Comparison of ENCODE assay signal across 8 cellular contexts in the genomic region with DNA sequence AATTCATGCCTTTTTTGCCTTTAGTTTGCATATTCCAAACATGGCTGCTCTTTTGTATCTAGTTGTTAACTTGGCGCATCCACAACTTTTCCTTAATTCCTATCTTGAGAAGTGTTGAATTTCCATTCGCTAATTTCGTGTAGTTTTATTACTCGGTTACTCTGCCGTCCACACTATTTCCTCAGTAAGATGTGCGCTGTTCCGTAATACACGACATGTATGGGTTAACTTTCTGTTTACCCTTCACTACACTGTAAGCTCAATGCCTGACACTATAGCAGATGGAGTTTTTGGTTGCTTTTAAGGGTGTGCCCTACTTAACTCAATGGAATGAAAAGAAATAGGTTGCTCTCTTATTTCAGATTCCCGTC. TPM values are rescaled to one million over a fixed set of nuclear protein-coding genes. Genes with fewer than 3 reads are reported as not detected.
DNase-seq lines count a peak whose midpoint lies in the region; ATAC-seq, FAIRE-seq and TF ChIP-seq lines count a peak whose summit lies in the region.

No MANE protein-coding gene starts in this region.

- H4K20me1 ChIP-seq in DND-41 (ENCODE audit: insufficient read depth, low read length), result peaks cover 55% of the 10 kb centered on the region

- H3K4me3 ChIP-seq in DND-41 (ENCODE audit: low read depth in 1 of 2, low read length in 2 of 2), result peak overlapping the region; percentile 99
- H3K4me3 ChIP-seq in esophagus (ENCODE audit: low read depth in 1 of 2, low read length in 2 of 2), result peak overlapping the region; percentile 78 to 97
- H3K4me3 ChIP-seq in pancreas, result peak overlapping the region; percentile 48 to 86 (median 77)

- H2AFZ ChIP-seq in DND-41 (ENCODE audit: low read depth, low read length), result 0 out of 2 replicates have a peak overlapping the region, but pooled peaks have one; percentile 93

- peak overlapping the region; percentile 99 for H3K4me2 ChIP-seq in DND-41 (ENCODE audit: insufficient read depth, low read length)

- H3K36me3 ChIP-seq in DND-41 (ENCODE audit: insufficient read depth, low read length), result peaks cover 56% of the 10 kb centered on the region
- peaks cover 6 to 14% of the 10 kb centered on the region in 2 donors for H3K36me3 ChIP-seq in esophagus (ENCODE audit: control insufficient read depth in 2 of 2, insufficient read depth in 2 of 2, low read length in 1 of 2)
- H3K36me3 ChIP-seq in pancreas, result peaks cover 0 to 32% (median 22%) of the 10 kb centered on the region in 3 donors

- FAIRE-seq in pancreas (lab: Jason Lieb, UNC), result no peak

- CTCF ChIA-PET in RWPE1 (lab: Yijun Ruan, JAX), result interaction anchor here (0.6 kb wide), 1 partner anchor 266 kb away, joined by 3 read pairs; no protein-coding TSS in a partner anchor

- TF ChIP-seq CTCF in DND-41 (IDR thresholded peaks at IDR 0.05; ENCODE audit: borderline replicate concordance, extremely low read depth, low read length, poor library complexity, severe bottlenecking) (no peak), RWPE1 (conservative IDR thresholded peaks at IDR 0.05; ENCODE audit: low read depth) (no peak), pancreas (IDR thresholded peaks at IDR 0.05) (no peak)

- H3K4me1 ChIP-seq in DND-41 (ENCODE audit: insufficient read depth, low read length), result peaks cover 48% of the 10 kb centered on the region
- H3K4me1 ChIP-seq in esophagus (ENCODE audit: control insufficient read depth in 2 of 2, insufficient read depth in 2 of 2, low read length in 1 of 2), result no peaks in the 10 kb centered on the region
- H3K4me1 ChIP-seq in pancreas, result peaks cover 14 to 18% (median 16%) of the 10 kb centered on the region in 3 donors

- intact Hi-C loops in pancreas (cut with DNase I) (no loop called here), sciatic nerve (cut with DNase I) (no loop called here), posterior cingulate gyrus (cut with DNase I) (no loop called here)

- 2 to 5% methylated on average over 9 of the region's 9 CpGs for WGBS in esophagus, 2 donors
- 3 to 4% methylated on average over 9 of the region's 9 CpGs for WGBS in pancreas, 2 donors

- DNase-seq in DND-41, result no peak
- no peak for DNase-seq in RWPE1 (ENCODE audit: low spot score)
- no peak for DNase-seq in pancreas
- DNase-seq in sciatic nerve (ENCODE audit: low spot score), result no peak
- no peak for DNase-seq in posterior cingulate gyrus
- no peak for DNase-seq in HCEC 1CT

- H3K9me3 ChIP-seq in DND-41 (ENCODE audit: insufficient read depth, low read length, severe bottlenecking), result no peaks in the 10 kb centered on the region
- no peaks in the 10 kb centered on the region for H3K9me3 ChIP-seq in esophagus (ENCODE audit: control insufficient read depth in 2 of 2, insufficient read depth in 1 of 2, low read depth in 1 of 2, low read length in 1 of 2)
- H3K9me3 ChIP-seq in pancreas, result no peaks in the 10 kb centered on the region

- POLR2A ChIA-PET in RWPE1 (lab: Yijun Ruan, JAX; ENCODE audit: low non-redundant PET), result no interaction called here

- H3K9ac ChIP-seq in DND-41 (ENCODE audit: low read depth, low read length), result peak overlapping the region; percentile 94

- H3K27me3 ChIP-seq in DND-41 (ENCODE audit: insufficient read depth, low read length, poor library complexity) (no peaks in the 10 kb centered on the region), esophagus (ENCODE audit: control insufficient read depth in 1 of 2, insufficient read depth in 2 of 2, low read length in 2 of 2) (no peaks in the 10 kb centered on the region), pancreas (no peaks in the 10 kb centered on the region)

- ATAC-seq in DND-41 (ENCODE audit: insufficient read depth, low read depth), result no peak
- ATAC-seq in pancreas, result peak in 2 of 4 donors; percentile 36 to 40
- no peak for ATAC-seq in sciatic nerve
- no peak for ATAC-seq in HG02840 (IDR thresholded peaks at IDR 0.05; ENCODE audit: low FRiP score, unreplicated experiment)

- H3K27ac ChIP-seq in DND-41 (ENCODE audit: low read length), result peak overlapping the region; percentile 95
- peak overlapping the region; percentile 90 for H3K27ac ChIP-seq in RWPE1
- peak overlapping the region in 1 of 2 donors; percentile 95 for H3K27ac ChIP-seq in esophagus (ENCODE audit: low read depth in 2 of 2, low read length in 1 of 2)
- H3K27ac ChIP-seq in pancreas, result peak overlapping the region; percentile 72 to 85 (median 79)

- H3K79me2 ChIP-seq in DND-41 (ENCODE audit: insufficient read depth, low read length), result peaks cover 54% of the 10 kb centered on the region

RNA-seq across cellular contexts. Expression of gene RPSA, which starts 0.7 kb away (rescaled TPM):
- 1,000 to 10,000 TPM in 1 of 2 donors, 100 to 1,000 TPM in 1; 872 to 1,509 TPM for polyA plus RNA-seq in esophagus
- 1,000 to 10,000 TPM in 1 of 6 donors, 100 to 1,000 TPM in 5; 540 to 1,016 (median 687) TPM for total RNA-seq in pancreas
- polyA plus RNA-seq in pancreas, result 100 to 1,000 TPM; 840 to 998 TPM
- total RNA-seq in sciatic nerve, result 447 TPM

RNA-seq across cellular contexts. Expression of gene SLC25A38, which starts 24.1 kb away (rescaled TPM):
- polyA plus RNA-seq in esophagus, result 10 to 100 TPM in 1 of 2 donors, 1 to 10 TPM in 1; 9.2 to 11.9 TPM
- total RNA-seq in pancreas, result 10 to 100 TPM; 14.2 to 29.4 (median 21.1) TPM
- 10 to 100 TPM; 25.1 to 29.4 TPM for polyA plus RNA-seq in pancreas
- total RNA-seq in sciatic nerve, result 20.4 TPM
